ENCODE assay signal across 1 cellular context in genomic region chrX:153226344-153227190, GRCh38.
TF ChIP-seq lines count a peak whose summit lies in the region.

No MANE protein-coding gene starts in this region.

TF ChIP-seq in K562, 482 proteins besides CTCF, POLR2A, EP300 and RAD21 (continued from another document and continues in another):
- TF ChIP-seq TOE1 (IDR thresholded peaks at IDR 0.05; ENCODE audit: borderline replicate concordance) (no peak), TOE1 (CRISPR knock-in tag; IDR thresholded peaks at IDR 0.05; ENCODE audit: borderline replicate concordance, low read depth) (no peak), CSDE1 (IDR thresholded peaks at IDR 0.05) (no peak), POU5F1 (IDR thresholded peaks at IDR 0.05; ENCODE audit: borderline replicate concordance, low read depth, low read length, partially characterized antibody) (no peak), STAG1 (CRISPR knock-in tag; IDR thresholded peaks at IDR 0.05; ENCODE audit: borderline replicate concordance) (no peak), EHMT2 (IDR thresholded peaks at IDR 0.05) (peak; percentile 74; the same call in 1 of the 2 replicates), GATAD2B (IDR thresholded peaks at IDR 0.05; ENCODE audit: borderline replicate concordance) (no peak), ZNF586 (CRISPR knock-in tag; conservative IDR thresholded peaks at IDR 0.05) (no peak), BRD9 (IDR thresholded peaks at IDR 0.05; ENCODE audit: low read depth, partially characterized antibody) (no peak), MLX (CRISPR knock-in tag; conservative IDR thresholded peaks at IDR 0.05) (no peak), SMAD4 (CRISPR knock-in tag; conservative IDR thresholded peaks at IDR 0.05) (no peak), HEY1 (CRISPR knock-in tag; IDR thresholded peaks at IDR 0.05; ENCODE audit: borderline replicate concordance) (no peak), SRSF7 (optimal IDR thresholded peaks at IDR 0.05; ENCODE audit: low read depth, low read length) (no peak), MEIS2 (IDR thresholded peaks at IDR 0.05; ENCODE audit: partially characterized antibody) (peak; percentile 93), ZNF277 (CRISPR knock-in tag; IDR thresholded peaks at IDR 0.05; ENCODE audit: borderline replicate concordance) (no peak), ZFX (CRISPR knock-in tag; IDR thresholded peaks at IDR 0.05) (no peak), KHSRP (IDR thresholded peaks at IDR 0.05) (no peak), ZNF695 (CRISPR knock-in tag; IDR thresholded peaks at IDR 0.05) (no peak), ZNF12 (CRISPR knock-in tag; IDR thresholded peaks at IDR 0.05) (no peak), TFAM (CRISPR knock-in tag; conservative IDR thresholded peaks at IDR 0.05) (no peak), TCF3 (CRISPR knock-in tag; IDR thresholded peaks at IDR 0.05) (no peak), XRCC5 (IDR thresholded peaks at IDR 0.05; ENCODE audit: low read depth, low read length) (no peak), PCBP2 (IDR thresholded peaks at IDR 0.05; ENCODE audit: low read depth, low read length, poor library complexity, severe bottlenecking) (no peak), NFIX (CRISPR knock-in tag; IDR thresholded peaks at IDR 0.05; ENCODE audit: low read depth) (no peak), CHD1 (IDR thresholded peaks at IDR 0.05; ENCODE audit: low read length) (no peak), SMARCB1 (IDR thresholded peaks at IDR 0.05; ENCODE audit: insufficient read length, low read depth) (no peak), ARID1B (IDR thresholded peaks at IDR 0.05) (no peak), FOXK2 (conservative IDR thresholded peaks at IDR 0.05 in 1 of 2, IDR thresholded peaks at IDR 0.05 in 1 of 2; ENCODE audit: low read depth in 2 of 2) (peak; percentile 74 to 75), ZNF224 (CRISPR knock-in tag; IDR thresholded peaks at IDR 0.05) (no peak), ZNF197 (CRISPR knock-in tag; IDR thresholded peaks at IDR 0.05; ENCODE audit: low read depth) (no peak), CBX3 (IDR thresholded peaks at IDR 0.05; ENCODE audit: borderline replicate concordance in 1 of 2, low read length in 2 of 2) (no peak), ZBTB1 (CRISPR knock-in tag; IDR thresholded peaks at IDR 0.05; ENCODE audit: borderline replicate concordance, low read depth) (no peak), DPF2 (IDR thresholded peaks at IDR 0.05) (peak; percentile 69), ETS2 (tag; IDR thresholded peaks at IDR 0.05; ENCODE audit: borderline replicate concordance, poor library complexity, severe bottlenecking) (no peak), ZNF354B (CRISPR knock-in tag; IDR thresholded peaks at IDR 0.05) (no peak), ZNF717 (CRISPR knock-in tag; IDR thresholded peaks at IDR 0.05) (no peak), CCNT2 (IDR thresholded peaks at IDR 0.05; ENCODE audit: borderline replicate concordance, extremely low read depth, insufficient read length, low read depth, low read length) (no peak), COPS2 (conservative IDR thresholded peaks at IDR 0.05) (no peak), ZNF79 (CRISPR knock-in tag; IDR thresholded peaks at IDR 0.05; ENCODE audit: low read depth) (no peak), ESRRB (CRISPR knock-in tag; IDR thresholded peaks at IDR 0.05; ENCODE audit: borderline replicate concordance) (no peak), RBM15 (IDR thresholded peaks at IDR 0.05; ENCODE audit: insufficient read depth, low read length) (no peak), CHD4 (IDR thresholded peaks at IDR 0.05; ENCODE audit: insufficient read depth, insufficient replicate concordance, low read depth, low read length, poor library complexity, severe bottlenecking) (no peak), HNRNPK (IDR thresholded peaks at IDR 0.05; ENCODE audit: low read depth, low read length, poor library complexity, severe bottlenecking) (no peak), RFX1 (IDR thresholded peaks at IDR 0.05) (no peak), ZNF507 (tag; conservative IDR thresholded peaks at IDR 0.05) (no peak), PURB (CRISPR knock-in tag; IDR thresholded peaks at IDR 0.05; ENCODE audit: low read depth) (no peak), CAMTA2 (CRISPR knock-in tag; conservative IDR thresholded peaks at IDR 0.05) (no peak), PML (IDR thresholded peaks at IDR 0.05; ENCODE audit: low read length) (no peak), ZNF740 (CRISPR knock-in tag; IDR thresholded peaks at IDR 0.05) (no peak), ZNF740 (tag; IDR thresholded peaks at IDR 0.05) (no peak), NUFIP1 (IDR thresholded peaks at IDR 0.05; ENCODE audit: partially characterized antibody) (no peak), ZNF561 (CRISPR knock-in tag; conservative IDR thresholded peaks at IDR 0.05) (no peak), E4F1 (CRISPR knock-in tag; IDR thresholded peaks at IDR 0.05; ENCODE audit: borderline replicate concordance) (no peak), ZNF444 (CRISPR knock-in tag; IDR thresholded peaks at IDR 0.05) (no peak), HDGF (IDR thresholded peaks at IDR 0.05) (peak; percentile 96; the same call in 1 of the 2 replicates), CBFA2T3 (IDR thresholded peaks at IDR 0.05) (no peak), ZNF431 (CRISPR knock-in tag; IDR thresholded peaks at IDR 0.05) (no peak), BACH1 (tag; IDR thresholded peaks at IDR 0.05) (no peak), CEBPB (tag; IDR thresholded peaks at IDR 0.05) (no peak), GTF2F1 (IDR thresholded peaks at IDR 0.05; ENCODE audit: low read depth, low read length) (no peak), ZNF41 (CRISPR knock-in tag; conservative IDR thresholded peaks at IDR 0.05) (no peak), SIX5 (IDR thresholded peaks at IDR 0.05; ENCODE audit: borderline replicate concordance in 1 of 2, insufficient read depth in 1 of 2, low read depth in 1 of 2, low read length in 2 of 2) (no peak)
- TF ChIP-seq, protein P1, sequence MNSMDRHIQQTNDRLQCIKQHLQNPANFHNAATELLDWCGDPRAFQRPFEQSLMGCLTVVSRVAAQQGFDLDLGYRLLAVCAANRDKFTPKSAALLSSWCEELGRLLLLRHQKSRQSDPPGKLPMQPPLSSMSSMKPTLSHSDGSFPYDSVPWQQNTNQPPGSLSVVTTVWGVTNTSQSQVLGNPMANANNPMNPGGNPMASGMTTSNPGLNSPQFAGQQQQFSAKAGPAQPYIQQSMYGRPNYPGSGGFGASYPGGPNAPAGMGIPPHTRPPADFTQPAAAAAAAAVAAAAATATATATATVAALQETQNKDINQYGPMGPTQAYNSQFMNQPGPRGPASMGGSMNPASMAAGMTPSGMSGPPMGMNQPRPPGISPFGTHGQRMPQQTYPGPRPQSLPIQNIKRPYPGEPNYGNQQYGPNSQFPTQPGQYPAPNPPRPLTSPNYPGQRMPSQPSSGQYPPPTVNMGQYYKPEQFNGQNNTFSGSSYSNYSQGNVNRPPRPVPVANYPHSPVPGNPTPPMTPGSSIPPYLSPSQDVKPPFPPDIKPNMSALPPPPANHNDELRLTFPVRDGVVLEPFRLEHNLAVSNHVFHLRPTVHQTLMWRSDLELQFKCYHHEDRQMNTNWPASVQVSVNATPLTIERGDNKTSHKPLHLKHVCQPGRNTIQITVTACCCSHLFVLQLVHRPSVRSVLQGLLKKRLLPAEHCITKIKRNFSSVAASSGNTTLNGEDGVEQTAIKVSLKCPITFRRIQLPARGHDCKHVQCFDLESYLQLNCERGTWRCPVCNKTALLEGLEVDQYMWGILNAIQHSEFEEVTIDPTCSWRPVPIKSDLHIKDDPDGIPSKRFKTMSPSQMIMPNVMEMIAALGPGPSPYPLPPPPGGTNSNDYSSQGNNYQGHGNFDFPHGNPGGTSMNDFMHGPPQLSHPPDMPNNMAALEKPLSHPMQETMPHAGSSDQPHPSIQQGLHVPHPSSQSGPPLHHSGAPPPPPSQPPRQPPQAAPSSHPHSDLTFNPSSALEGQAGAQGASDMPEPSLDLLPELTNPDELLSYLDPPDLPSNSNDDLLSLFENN (IDR thresholded peaks at IDR 0.05; ENCODE audit: low read depth in 2 of 2, low read length in 2 of 2): no peak
- TF ChIP-seq, protein P2, sequence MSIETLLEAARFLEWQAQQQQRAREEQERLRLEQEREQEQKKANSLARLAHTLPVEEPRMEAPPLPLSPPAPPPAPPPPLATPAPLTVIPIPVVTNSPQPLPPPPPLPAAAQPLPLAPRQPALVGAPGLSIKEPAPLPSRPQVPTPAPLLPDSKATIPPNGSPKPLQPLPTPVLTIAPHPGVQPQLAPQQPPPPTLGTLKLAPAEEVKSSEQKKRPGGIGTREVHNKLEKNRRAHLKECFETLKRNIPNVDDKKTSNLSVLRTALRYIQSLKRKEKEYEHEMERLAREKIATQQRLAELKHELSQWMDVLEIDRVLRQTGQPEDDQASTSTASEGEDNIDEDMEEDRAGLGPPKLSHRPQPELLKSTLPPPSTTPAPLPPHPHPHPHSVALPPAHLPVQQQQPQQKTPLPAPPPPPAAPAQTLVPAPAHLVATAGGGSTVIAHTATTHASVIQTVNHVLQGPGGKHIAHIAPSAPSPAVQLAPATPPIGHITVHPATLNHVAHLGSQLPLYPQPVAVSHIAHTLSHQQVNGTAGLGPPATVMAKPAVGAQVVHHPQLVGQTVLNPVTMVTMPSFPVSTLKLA (conservative IDR thresholded peaks at IDR 0.05): peak in 1 of 2 experiments; percentile 45; a peak in 3 of 4 replicates
- TF ChIP-seq, protein P3, sequence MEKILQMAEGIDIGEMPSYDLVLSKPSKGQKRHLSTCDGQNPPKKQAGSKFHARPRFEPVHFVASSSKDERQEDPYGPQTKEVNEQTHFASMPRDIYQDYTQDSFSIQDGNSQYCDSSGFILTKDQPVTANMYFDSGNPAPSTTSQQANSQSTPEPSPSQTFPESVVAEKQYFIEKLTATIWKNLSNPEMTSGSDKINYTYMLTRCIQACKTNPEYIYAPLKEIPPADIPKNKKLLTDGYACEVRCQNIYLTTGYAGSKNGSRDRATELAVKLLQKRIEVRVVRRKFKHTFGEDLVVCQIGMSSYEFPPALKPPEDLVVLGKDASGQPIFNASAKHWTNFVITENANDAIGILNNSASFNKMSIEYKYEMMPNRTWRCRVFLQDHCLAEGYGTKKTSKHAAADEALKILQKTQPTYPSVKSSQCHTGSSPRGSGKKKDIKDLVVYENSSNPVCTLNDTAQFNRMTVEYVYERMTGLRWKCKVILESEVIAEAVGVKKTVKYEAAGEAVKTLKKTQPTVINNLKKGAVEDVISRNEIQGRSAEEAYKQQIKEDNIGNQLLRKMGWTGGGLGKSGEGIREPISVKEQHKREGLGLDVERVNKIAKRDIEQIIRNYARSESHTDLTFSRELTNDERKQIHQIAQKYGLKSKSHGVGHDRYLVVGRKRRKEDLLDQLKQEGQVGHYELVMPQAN (IDR thresholded peaks at IDR 0.05; ENCODE audit: borderline replicate concordance): no peak
- TF ChIP-seq, protein P4, sequence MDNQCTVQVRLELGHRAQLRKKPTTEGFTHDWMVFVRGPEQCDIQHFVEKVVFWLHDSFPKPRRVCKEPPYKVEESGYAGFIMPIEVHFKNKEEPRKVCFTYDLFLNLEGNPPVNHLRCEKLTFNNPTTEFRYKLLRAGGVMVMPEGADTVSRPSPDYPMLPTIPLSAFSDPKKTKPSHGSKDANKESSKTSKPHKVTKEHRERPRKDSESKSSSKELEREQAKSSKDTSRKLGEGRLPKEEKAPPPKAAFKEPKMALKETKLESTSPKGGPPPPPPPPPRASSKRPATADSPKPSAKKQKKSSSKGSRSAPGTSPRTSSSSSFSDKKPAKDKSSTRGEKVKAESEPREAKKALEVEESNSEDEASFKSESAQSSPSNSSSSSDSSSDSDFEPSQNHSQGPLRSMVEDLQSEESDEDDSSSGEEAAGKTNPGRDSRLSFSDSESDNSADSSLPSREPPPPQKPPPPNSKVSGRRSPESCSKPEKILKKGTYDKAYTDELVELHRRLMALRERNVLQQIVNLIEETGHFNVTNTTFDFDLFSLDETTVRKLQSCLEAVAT (IDR thresholded peaks at IDR 0.05): peak in 1 of 2 experiments; percentile 96; a peak in 2 of 4 replicates
